ENCODE assay signal across 10 cellular contexts in the genomic region with DNA sequence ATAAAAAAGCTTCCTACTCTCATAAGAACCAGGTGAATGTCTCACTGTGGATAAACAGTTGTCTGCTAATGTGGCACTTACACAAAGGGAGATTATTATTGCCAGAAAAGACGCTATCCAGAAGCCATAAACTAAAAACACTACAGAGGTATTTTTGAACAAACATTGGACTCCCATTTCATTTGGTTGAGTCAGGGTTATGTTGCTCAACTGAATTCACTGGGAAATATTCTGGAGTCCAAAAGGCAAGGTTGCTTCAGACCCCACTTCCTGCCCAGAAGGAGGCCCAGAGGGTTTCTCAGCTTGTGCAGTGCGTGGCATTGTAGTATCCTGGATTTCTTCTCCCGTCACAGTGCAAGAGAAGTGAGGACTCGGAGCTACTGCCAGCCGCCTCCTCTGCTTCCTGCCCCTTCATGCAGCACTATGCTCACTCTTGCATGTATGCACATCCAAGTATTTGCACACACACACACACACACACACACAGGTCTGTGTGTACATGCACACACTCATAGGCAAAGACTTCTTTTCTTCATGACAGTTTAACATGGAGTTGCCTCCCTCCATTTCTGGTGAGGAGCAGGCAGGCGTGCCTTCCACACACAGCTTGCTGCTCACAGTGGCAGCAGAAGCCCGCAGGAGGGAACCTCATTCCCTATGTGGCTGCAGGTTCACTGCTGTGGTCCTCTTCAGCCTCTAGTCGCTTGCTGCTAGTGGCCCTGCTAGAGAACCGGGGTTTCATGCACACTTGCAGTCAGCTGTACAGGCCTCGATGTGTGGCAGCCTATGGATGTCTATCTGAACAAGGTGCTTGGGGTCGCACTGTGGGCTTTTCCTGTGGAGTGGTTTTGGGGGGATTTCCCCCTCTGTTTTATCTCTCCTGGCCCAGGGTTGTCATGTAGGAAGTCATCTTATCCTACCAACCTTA. TPM values are rescaled to one million over a fixed set of nuclear protein-coding genes. Genes with fewer than 3 reads are reported as not detected.
DNase-seq lines count a peak whose midpoint lies in the region; TF ChIP-seq lines count a peak whose summit lies in the region.
"Had no signal": no experiment of that assay in that cellular context is flagged by ENCODE, and none has a peak within 500 bp of the region (broad histone marks: within the 10 kb centered on the region; RNA-seq: fewer than 3 reads in every experiment).

No MANE protein-coding gene starts in this region.

- no peak overlapping the region for H3K4me3 ChIP-seq in smooth muscle cell
- no peak overlapping the region for H3K4me3 ChIP-seq in tibial nerve
- H3K4me3 ChIP-seq: SJSA1 had no signal

- peak overlapping the region; percentile 51 for H3K4me2 ChIP-seq in smooth muscle cell

- 65% methylated on average over 11 of the region's 11 CpGs for WGBS in smooth muscle cell (ENCODE audit: low lambda C conversion rate)
- WGBS in tibial nerve, 2 donors: 80 to 89% methylated on average over 11 of the region's 11 CpGs

- peaks cover 6% of the 10 kb centered on the region for H3K4me1 ChIP-seq in smooth muscle cell (ENCODE audit: low read depth)
- H3K4me1 ChIP-seq in tibial nerve: no peaks in the 10 kb centered on the region

- DNase-seq in H4 (ENCODE audit: low spot score) (peak; percentile 19), RPMI7951 (ENCODE audit: low read depth) (peak; percentile 35), fibroblast of gingiva (ENCODE audit: low read depth) (peak; percentile 90), smooth muscle cell (lab: John Stamatoyannopoulos, UW; ENCODE audit: unreplicated experiment) (peak; percentile 5), DMS79 treated with DMSO at 0.1 percent for 48 hours (lab: John Stamatoyannopoulos, UW) (no peak), tibial nerve (ENCODE audit: low spot score in 2 of 2) (no peak)
- DNase-seq in activated naive CD4-positive, alpha-beta T cell treated with Interleukin-2 at 50 U/mL for 16 hours: no peak
- DNase-seq: H9, right cardiac atrium had no signal

- no peak for TF ChIP-seq CTCF in smooth muscle cell (IDR thresholded peaks at IDR 0.05; ENCODE audit: borderline replicate concordance, insufficient read depth, poor library complexity, severe bottlenecking)
- TF ChIP-seq CTCF in tibial nerve (IDR thresholded peaks at IDR 0.05): no peak

- no peak overlapping the region for H2AFZ ChIP-seq in smooth muscle cell (ENCODE audit: low read depth)

- H3F3A ChIP-seq in smooth muscle cell (ENCODE audit: low read depth): peaks cover 12% of the 10 kb centered on the region

- no peak for TF ChIP-seq POLR2A in tibial nerve (IDR thresholded peaks at IDR 0.05)

- H3K9ac ChIP-seq in smooth muscle cell (ENCODE audit: low read depth): no peak overlapping the region

- no peaks in the 10 kb centered on the region for H3K79me2 ChIP-seq in smooth muscle cell (ENCODE audit: low read depth)

- TF ChIP-seq EP300 in tibial nerve (IDR thresholded peaks at IDR 0.05): peak in 1 of 2 donors; percentile 18

- H3K27me3 ChIP-seq in smooth muscle cell (ENCODE audit: low read depth) (no peaks in the 10 kb centered on the region), tibial nerve (no peaks in the 10 kb centered on the region)
- H3K27me3 ChIP-seq: SJSA1 had no signal

- H3K36me3 ChIP-seq in smooth muscle cell (ENCODE audit: low read depth) (peaks cover 3% of the 10 kb centered on the region), tibial nerve (peaks cover 0 to 95% (median 5%) of the 10 kb centered on the region in 3 donors)

- no peaks in the 10 kb centered on the region for H4K20me1 ChIP-seq in smooth muscle cell (ENCODE audit: low read depth)

- H3K27ac ChIP-seq in smooth muscle cell (ENCODE audit: low read depth) (peak overlapping the region; percentile 76), tibial nerve (no peak overlapping the region)
- H3K27ac ChIP-seq: SJSA1 had no signal

- H3K9me3 ChIP-seq in smooth muscle cell (replicated peaks; ENCODE audit: low read depth): no peaks in the 10 kb centered on the region
- H3K9me3 ChIP-seq in tibial nerve: no peaks in the 10 kb centered on the region
- H3K9me3 ChIP-seq: SJSA1 had no signal

RNA-seq across cellular contexts. Expression of a gene that starts 10.2 kb away (rescaled TPM):
- 59.5 and 62.2 TPM in 2 replicates for total RNA-seq in H4 (2014; rRNA removed; shearing (Covaris generic))
- total RNA-seq in RPMI7951 (2014; rRNA removed; shearing (Covaris generic)): 36.3 and 37.9 TPM in 2 replicates
- total RNA-seq in smooth muscle cell (45.1 and 57.0 TPM in 2 replicates), tibial nerve (10 to 100 TPM; 23.3 to 51.0 (median 43.4) TPM)
- polyA plus RNA-seq in smooth muscle cell: 51.0 and 57.2 TPM in 2 replicates

RNA-seq across cellular contexts. Expression of a gene that starts 33.5 kb away (rescaled TPM):
- total RNA-seq in H4 (2014; rRNA removed; shearing (Covaris generic)): 41.0 and 57.4 TPM in 2 replicates
- total RNA-seq in RPMI7951 (2014; rRNA removed; shearing (Covaris generic)): 46.7 and 50.8 TPM in 2 replicates
- 95.0 and 105 TPM in 2 replicates for total RNA-seq in smooth muscle cell
- 37.9 and 51.5 TPM in 2 replicates for polyA plus RNA-seq in smooth muscle cell
- total RNA-seq in tibial nerve: 10 to 100 TPM; 78.8 to 95.4 (median 94.8) TPM

RNA-seq across cellular contexts. Expression of a gene that starts 51.4 kb away (rescaled TPM):
- 22.9 and 83.4 TPM in 2 replicates for total RNA-seq in H4 (2014; rRNA removed; shearing (Covaris generic))
- total RNA-seq in RPMI7951 (2014; rRNA removed; shearing (Covaris generic)): 12.0 and 26.6 TPM in 2 replicates
- total RNA-seq in smooth muscle cell (7.9 and 12.2 TPM in 2 replicates), tibial nerve (100 to 1,000 TPM in 1 of 4 donors, 10 to 100 TPM in 3; 12.7 to 301 (median 19.1) TPM)
- polyA plus RNA-seq in smooth muscle cell: 12.8 and 16.2 TPM in 2 replicates

Comparison
In these comparisons a context has a peak if more than half of its experiments do, and no peak if none do; other contexts are left out.
1. DNase-seq: peak in H4 (single experiment), RPMI7951 (single experiment), fibroblast of gingiva (single experiment) and smooth muscle cell (single experiment); none in activated naive CD4-positive, alpha-beta T cell treated with Interleukin-2 at 50 U/mL for 16 hours (single experiment), DMS79 treated with DMSO at 0.1 percent for 48 hours (single experiment) and tibial nerve (0 of 2).